In genomic region chr15:73685561-73685960, GRCh38 we compare ENCODE assay signal across 10 cellular contexts. TPM values are rescaled to one million over a fixed set of nuclear protein-coding genes. Genes with fewer than 3 reads are reported as not detected.
DNase-seq lines count a peak whose midpoint lies in the region; ATAC-seq and TF ChIP-seq lines count a peak whose summit lies in the region.
"Had no signal": no experiment of that assay in that cellular context is flagged by ENCODE, and none has a peak within 500 bp of the region (broad histone marks: within the 10 kb centered on the region; RNA-seq: fewer than 3 reads in every experiment).

No MANE protein-coding gene starts in this region.

- H3K4me3 ChIP-seq in left ventricle myocardium inferior, result peak overlapping the region; percentile 92
- H3K4me3 ChIP-seq in mammary epithelial cell (replicated peaks in 1 of 3; ENCODE audit: insufficient read depth in 1 of 3, low read depth in 2 of 3, low read length in 3 of 3), result peak overlapping the region; percentile 71 to 87 (median 84)
- peak overlapping the region in 1 of 2 donors; percentile 71 for H3K4me3 ChIP-seq in uterus

- H3K36me3 ChIP-seq in left ventricle myocardium inferior (no peaks in the 10 kb centered on the region), mammary epithelial cell (ENCODE audit: insufficient read depth, low read length) (no peaks in the 10 kb centered on the region), uterus (no peaks in the 10 kb centered on the region)

- peak overlapping the region; percentile 69 for H3K9ac ChIP-seq in mammary epithelial cell (ENCODE audit: insufficient read depth, low read length)

- dilution Hi-C loops in mammary epithelial cell (cut with HindIII; ENCODE audit: low sequenced_read_pairs), result no loop called here

- in situ Hi-C loops in mammary epithelial cell (cut with MboI; ENCODE audit: low sequenced_read_pairs in 2 of 2), result loop anchor here in 1 of 2 donors (25.0 kb wide), 1 partner anchor 373 kb away; no protein-coding TSS in a partner anchor

- TF ChIP-seq POLR2A in uterus (IDR thresholded peaks at IDR 0.05), result no peak

- TSS peak; percentile 20 for BruUV-seq in mammary epithelial cell (replicated peaks; lab: Mats Ljungman, UMichigan)

- ATAC-seq in Right ventricle myocardium superior (ENCODE audit: poor library complexity) (no peak), HG03354 (IDR thresholded peaks at IDR 0.05; ENCODE audit: poor library complexity, severe bottlenecking, unreplicated experiment) (no peak)
- ATAC-seq: activated CD8-positive, alpha-beta memory T cell treated with anti-CD3 and anti-CD28 coated beads, Interleukin-2, amount 10 ng/mL, durations not matched to agents 7 days and 5 days had no signal

- CTCF ChIA-PET in mammary epithelial cell (lab: Charles Lee; ENCODE audit: low non-redundant PET), result interaction anchor here (0.6 kb wide), 1 partner anchor 1766 kb away, joined by 8 read pairs; no protein-coding TSS in a partner anchor

- TF ChIP-seq CTCF in left ventricle myocardium inferior (IDR thresholded peaks at IDR 0.05; ENCODE audit: borderline replicate concordance), result no peak
- no peak for TF ChIP-seq CTCF in mammary epithelial cell (conservative IDR thresholded peaks at IDR 0.05 in 1 of 2, IDR thresholded peaks at IDR 0.05 in 1 of 2; ENCODE audit: extremely low read depth in 1 of 2, insufficient read depth in 1 of 2, low read depth in 1 of 2, low read length in 2 of 2)
- TF ChIP-seq CTCF in uterus (IDR thresholded peaks at IDR 0.05), result no peak

- peak overlapping the region; percentile 91 for H3K27ac ChIP-seq in left ventricle myocardium inferior (replicated peaks)
- H3K27ac ChIP-seq in mammary epithelial cell (ENCODE audit: insufficient read depth, low read depth, low read length), result peak overlapping the region; percentile 54
- H3K27ac ChIP-seq in uterus, result peak overlapping the region; percentile 72 to 83

- H3K4me1 ChIP-seq in left ventricle myocardium inferior (peaks cover 57% of the 10 kb centered on the region), mammary epithelial cell (ENCODE audit: insufficient read depth, low read length) (peaks cover 46% of the 10 kb centered on the region), uterus (peaks cover 13% of the 10 kb centered on the region in 2 donors)

- H3K4me2 ChIP-seq in mammary epithelial cell (ENCODE audit: insufficient read depth, low read depth, low read length), result peak overlapping the region; percentile 91

- no peaks in the 10 kb centered on the region for H3K9me3 ChIP-seq in left ventricle myocardium inferior (replicated peaks)
- H3K9me3 ChIP-seq in mammary epithelial cell (replicated peaks; ENCODE audit: insufficient read depth, low read length), result no peaks in the 10 kb centered on the region
- H3K9me3 ChIP-seq in uterus, result no peaks in the 10 kb centered on the region

- intact Hi-C loops in left ventricle myocardium inferior (cut with micrococcal nuclease) (no loop called here), Right ventricle myocardium superior (cut with DNase I) (no loop called here), mammary epithelial cell (cut with micrococcal nuclease) (loop anchor here (2.0 kb wide), 1 partner anchor 53 kb away; the partner anchor contains the start of gene NPTN), uterus (cut with DNase I; ENCODE audit: low total_unique reads) (no loop called here)

- H3K79me2 ChIP-seq in mammary epithelial cell (ENCODE audit: insufficient read depth, low read length), result peaks cover 61% of the 10 kb centered on the region

- WGBS in mammary epithelial cell (ENCODE audit: low coverage, missing lambda C conversion rate), result 0% methylated on average over 2 of the region's 3 CpGs

- H2AFZ ChIP-seq in mammary epithelial cell (ENCODE audit: low read depth, low read length), result peak overlapping the region; percentile 60

- H4K20me1 ChIP-seq in mammary epithelial cell (ENCODE audit: insufficient read depth, low read length), result no peaks in the 10 kb centered on the region

- H3K27me3 ChIP-seq in left ventricle myocardium inferior (ENCODE audit: low read depth) (peaks cover 7% of the 10 kb centered on the region), mammary epithelial cell (ENCODE audit: insufficient read depth, low read length) (no peaks in the 10 kb centered on the region), uterus (no peaks in the 10 kb centered on the region)

- DNase-seq in left ventricle myocardium inferior (no peak), Right ventricle myocardium superior (no peak), mammary epithelial cell (no peak), mesenteric fat pad (ENCODE audit: low spot score) (peak; percentile 37), uterus (no peak), NCI-H446 (lab: John Stamatoyannopoulos, UW) (no peak)
- DNase-seq in activated CD4-positive, alpha-beta T cell treated with anti-CD3 and anti-CD28 coated beads for 4 hours, result no peak
- DNase-seq: NCI-H446 treated with DMSO at 0.1 percent for 48 hours had no signal

RNA-seq across cellular contexts. Expression of gene CD276, which starts 1.4 kb away (rescaled TPM):
- 32.4 TPM for total RNA-seq in left ventricle myocardium inferior
- 36.5 TPM for total RNA-seq in Right ventricle myocardium superior
- 100 to 1,000 TPM in 1 of 2 donors, 10 to 100 TPM in 1; 50.5 to 110 TPM for total RNA-seq in mammary epithelial cell
- 128 TPM for polyA plus RNA-seq in mammary epithelial cell
- polyA minus RNA-seq in mammary epithelial cell, result 224 TPM
- total RNA-seq in mesenteric fat pad, result 89.5 TPM
- 10 to 100 TPM; 11.5 to 85.7 (median 30.0) TPM for total RNA-seq in uterus

RNA-seq across cellular contexts. Expression of gene NPTN, which starts 52.4 kb away (rescaled TPM):
- total RNA-seq in left ventricle myocardium inferior (227 TPM), Right ventricle myocardium superior (188 TPM), mammary epithelial cell (100 to 1,000 TPM; 118 to 143 TPM), mesenteric fat pad (70.1 TPM), uterus (100 to 1,000 TPM; 159 to 356 (median 215) TPM)
- 206 TPM for polyA plus RNA-seq in mammary epithelial cell
- polyA minus RNA-seq in mammary epithelial cell, result 246 TPM
